In the genomic region with DNA sequence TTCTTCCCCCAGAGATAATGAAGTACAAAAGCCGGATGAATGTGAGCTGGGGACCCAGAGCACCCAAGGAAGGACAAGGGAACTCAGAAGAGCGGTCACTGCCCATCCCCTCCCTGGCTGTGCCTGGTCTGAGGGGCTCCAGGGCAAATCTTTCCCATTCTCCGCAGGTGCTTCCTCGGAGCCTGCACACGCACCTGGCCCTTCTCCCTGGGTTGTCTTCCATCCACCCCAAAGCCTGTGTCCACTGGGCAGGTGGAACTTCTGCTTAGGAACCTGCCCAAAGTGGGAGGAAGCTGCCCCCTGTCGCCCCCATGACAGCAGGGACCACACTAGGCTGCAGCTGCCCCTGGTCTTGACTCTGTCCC, we compare ENCODE assay signal across 17 cellular contexts.
DNase-seq lines count a peak whose midpoint lies in the region; ATAC-seq and TF ChIP-seq lines count a peak whose summit lies in the region.
"Had no signal": no experiment of that assay in that cellular context is flagged by ENCODE, and none has a peak within 500 bp of the region (broad histone marks: within the 10 kb centered on the region; RNA-seq: fewer than 3 reads in every experiment).

No MANE protein-coding gene starts in this region.

- no peak for ATAC-seq in HG02970 (IDR thresholded peaks at IDR 0.05; ENCODE audit: low FRiP score, unreplicated experiment)
- ATAC-seq: naive thymus-derived CD8-positive, alpha-beta T cell had no signal

- no peaks in the 10 kb centered on the region for H3K9me3 Mint-ChIP-seq in activated naive CD4-positive, alpha-beta T cell treated with anti-CD3 and anti-CD28 coated beads, Interleukin-2, amount 10 ng/mL, durations not matched to agents 7 days and 5 days

- peak; percentile 1 for DNase-seq in activated naive CD4-positive, alpha-beta T cell treated with anti-CD3 and anti-CD28 coated beads, Interleukin-2, amount 50 U/mL, for 16 hours
- DNase-seq in activated naive CD4-positive, alpha-beta T cell treated with anti-CD3 and anti-CD28 coated beads, Interleukin-2, amount 10 ng/mL, durations not matched to agents 7 days and 5 days: no peak
- no peak for DNase-seq in right atrium auricular region (ENCODE audit: low spot score)
- DNase-seq in DMS53 (lab: John Stamatoyannopoulos, UW): no peak
- no peak for DNase-seq in NCI-H128 (lab: John Stamatoyannopoulos, UW; ENCODE audit: unreplicated experiment)
- DNase-seq: 8988T; activated CD4-positive, alpha-beta T cell treated with anti-CD3 and anti-CD28 coated beads, Interleukin-2, amount 50 U/mL, for 1 hour; activated naive CD4-positive, alpha-beta T cell; colonic mucosa; MV-4-11; NCI-H2081; RPMI8226; stimulated activated naive CD4-positive, alpha-beta T cell had no signal

- peak overlapping the region; percentile 72 for H2AFZ ChIP-seq in parathyroid adenoma

- H3K9ac ChIP-seq in parathyroid adenoma: no peak overlapping the region

- H3K79me2 ChIP-seq in parathyroid adenoma: no peaks in the 10 kb centered on the region

- no peak overlapping the region for H3K27ac Mint-ChIP-seq in activated naive CD4-positive, alpha-beta T cell treated with anti-CD3 and anti-CD28 coated beads, Interleukin-2, amount 10 ng/mL, durations not matched to agents 7 days and 5 days

- H3K27ac ChIP-seq in right atrium auricular region (peak overlapping the region; percentile 79 to 89), parathyroid adenoma (peak overlapping the region; percentile 97), urinary bladder (ENCODE audit: low read depth) (peak overlapping the region; percentile 55)
- H3K27ac ChIP-seq: colonic mucosa had no signal

- H3K27me3 ChIP-seq in right atrium auricular region (no peaks in the 10 kb centered on the region), parathyroid adenoma (ENCODE audit: control insufficient read depth, insufficient read depth, low read length) (no peaks in the 10 kb centered on the region)
- H3K27me3 ChIP-seq: colonic mucosa had no signal

- H3K27me3 Mint-ChIP-seq in activated naive CD4-positive, alpha-beta T cell treated with anti-CD3 and anti-CD28 coated beads, Interleukin-2, amount 10 ng/mL, durations not matched to agents 7 days and 5 days: peaks cover 9% of the 10 kb centered on the region

- TF ChIP-seq CTCF in right atrium auricular region (IDR thresholded peaks at IDR 0.05) (no peak), parathyroid adenoma (IDR thresholded peaks at IDR 0.05) (no peak)

- H3K4me2 ChIP-seq in parathyroid adenoma (ENCODE audit: low read length): no peak overlapping the region

- CTCF ChIA-PET in activated naive CD4-positive, alpha-beta T cell treated with anti-CD3 and anti-CD28 coated beads, Interleukin-2, amount 10 ng/mL, durations not matched to agents 7 days and 5 days (lab: Charles Lee): no interaction called here

- H3K4me3 Mint-ChIP-seq in activated naive CD4-positive, alpha-beta T cell treated with anti-CD3 and anti-CD28 coated beads, Interleukin-2, amount 10 ng/mL, durations not matched to agents 7 days and 5 days: no peak overlapping the region
- H3K4me3 Mint-ChIP-seq: naive thymus-derived CD8-positive, alpha-beta T cell had no signal

- H3K36me3 ChIP-seq in right atrium auricular region (no peaks in the 10 kb centered on the region), parathyroid adenoma (ENCODE audit: control insufficient read depth, insufficient read depth, low read length) (no peaks in the 10 kb centered on the region), urinary bladder (ENCODE audit: insufficient read depth) (no peaks in the 10 kb centered on the region)
- H3K36me3 ChIP-seq: colonic mucosa had no signal

- H3K9me3 ChIP-seq in right atrium auricular region: no peaks in the 10 kb centered on the region
- H3K9me3 ChIP-seq in parathyroid adenoma (ENCODE audit: control insufficient read depth, low read length): no peaks in the 10 kb centered on the region
- H3K9me3 ChIP-seq: colonic mucosa had no signal

- H3K4me3 ChIP-seq in right atrium auricular region (peak overlapping the region in 1 of 2 donors; percentile 37), parathyroid adenoma (ENCODE audit: low read depth, low read length) (no peak overlapping the region), urinary bladder (ENCODE audit: low read depth, low read length) (no peak overlapping the region)
- H3K4me3 ChIP-seq: colonic mucosa had no signal

- H3K4me1 ChIP-seq in right atrium auricular region (peaks cover 0 to 17% of the 10 kb centered on the region in 2 donors), parathyroid adenoma (peaks cover 32% of the 10 kb centered on the region), urinary bladder (ENCODE audit: insufficient read depth) (no peaks in the 10 kb centered on the region)
- H3K4me1 ChIP-seq: colonic mucosa had no signal

- no peaks in the 10 kb centered on the region for H3K4me1 Mint-ChIP-seq in activated naive CD4-positive, alpha-beta T cell treated with anti-CD3 and anti-CD28 coated beads, Interleukin-2, amount 10 ng/mL, durations not matched to agents 7 days and 5 days
- H3K4me1 Mint-ChIP-seq: naive thymus-derived CD8-positive, alpha-beta T cell had no signal

- WGBS in urinary bladder: 68% methylated on average over 6 of the region's 6 CpGs

- H3K36me3 Mint-ChIP-seq in activated naive CD4-positive, alpha-beta T cell treated with anti-CD3 and anti-CD28 coated beads, Interleukin-2, amount 10 ng/mL, durations not matched to agents 7 days and 5 days: no peaks in the 10 kb centered on the region
- H3K36me3 Mint-ChIP-seq: naive thymus-derived CD8-positive, alpha-beta T cell had no signal
